ENCODE assay signal across 8 cellular contexts in the genomic region with DNA sequence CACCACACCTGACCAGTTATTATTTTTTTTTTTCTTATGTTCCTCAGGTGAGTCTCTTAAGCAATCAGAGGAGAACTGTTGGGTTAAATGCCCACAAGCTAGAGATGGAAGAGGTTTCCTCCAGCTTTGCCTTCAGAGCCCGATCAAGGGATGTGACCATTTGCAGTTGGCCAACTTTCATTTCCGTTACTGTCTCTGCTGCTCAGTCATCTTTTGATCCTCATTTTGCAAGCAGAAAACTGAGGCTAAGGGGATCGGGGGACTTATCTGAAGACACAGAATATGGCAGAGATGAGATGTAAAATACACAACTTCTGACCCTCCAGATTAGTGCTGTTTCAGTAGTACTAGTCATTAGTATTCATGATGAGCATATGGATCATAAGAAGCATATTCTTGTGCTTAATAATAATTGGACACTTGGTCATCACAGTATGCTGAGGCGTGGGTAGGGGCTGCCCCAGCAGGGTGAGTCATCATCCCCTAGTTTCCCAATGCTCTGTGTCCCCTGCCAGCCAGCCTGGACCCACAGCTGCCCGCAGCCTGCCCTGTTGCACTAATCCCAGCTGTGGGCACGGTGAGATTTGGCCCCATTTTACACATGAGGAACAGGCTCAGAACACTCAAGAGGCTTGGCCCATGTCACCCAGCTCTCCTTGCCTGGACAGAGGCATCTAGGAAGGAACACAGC.
DNase-seq lines count a peak whose midpoint lies in the region; ATAC-seq and TF ChIP-seq lines count a peak whose summit lies in the region.

No MANE protein-coding gene starts in this region.

- H3K4me1 Mint-ChIP-seq in CD4-positive, alpha-beta memory T cell, result peaks cover 0 to 5% (median 0%) of the 10 kb centered on the region in 4 donors
- H3K4me1 Mint-ChIP-seq in immature natural killer cell, result peaks cover 11 to 12% of the 10 kb centered on the region in 2 donors

- no peaks in the 10 kb centered on the region for H3K36me3 Mint-ChIP-seq in CD4-positive, alpha-beta memory T cell
- no peaks in the 10 kb centered on the region for H3K36me3 Mint-ChIP-seq in immature natural killer cell

- no peaks in the 10 kb centered on the region for H3K27me3 ChIP-seq in heart right ventricle
- H3K27me3 ChIP-seq in mucosa of rectum (ENCODE audit: control insufficient read depth in 2 of 2, insufficient read depth in 2 of 2, low read length in 2 of 2), result no peaks in the 10 kb centered on the region
- H3K27me3 ChIP-seq in aorta (ENCODE audit: control insufficient read depth in 1 of 2, insufficient read depth in 2 of 2, low read length in 1 of 2), result no peaks in the 10 kb centered on the region
- H3K27me3 ChIP-seq in CD4-positive, alpha-beta memory T cell (ENCODE audit: insufficient read depth, low read length), result no peaks in the 10 kb centered on the region

- H3K4me3 Mint-ChIP-seq in CD4-positive, alpha-beta memory T cell, result no peak overlapping the region
- no peak overlapping the region for H3K4me3 Mint-ChIP-seq in immature natural killer cell

- CTCF ChIA-PET in CD4-positive, alpha-beta memory T cell (lab: Charles Lee; ENCODE audit: partially characterized antibody), result no interaction called here

- H3K9ac ChIP-seq in mucosa of rectum (ENCODE audit: low read depth in 1 of 2, low read length in 2 of 2), result no peak overlapping the region

- H3K9me3 Mint-ChIP-seq in CD4-positive, alpha-beta memory T cell, result no peaks in the 10 kb centered on the region
- H3K9me3 Mint-ChIP-seq in immature natural killer cell, result no peaks in the 10 kb centered on the region

- peak overlapping the region in 5 of 10 donors; percentile 22 to 39 (median 26) for H3K4me3 ChIP-seq in heart right ventricle
- no peak overlapping the region for H3K4me3 ChIP-seq in mucosa of rectum (ENCODE audit: low read length in 2 of 2)
- no peak overlapping the region for H3K4me3 ChIP-seq in aorta (ENCODE audit: low read length in 2 of 2)
- no peak overlapping the region for H3K4me3 ChIP-seq in CD4-positive, alpha-beta memory T cell (ENCODE audit: low read length in 2 of 2)

- H3K4me1 ChIP-seq in heart right ventricle (peaks cover 6 to 54% (median 36%) of the 10 kb centered on the region in 9 donors), mucosa of rectum (ENCODE audit: control insufficient read depth in 2 of 2, insufficient read depth in 2 of 2, low read length in 2 of 2) (peaks cover 16 to 18% of the 10 kb centered on the region in 2 donors), aorta (ENCODE audit: control insufficient read depth in 1 of 2, insufficient read depth in 2 of 2, low read length in 2 of 2) (peaks cover 0 to 4% of the 10 kb centered on the region in 2 donors)
- H3K4me1 ChIP-seq in CD4-positive, alpha-beta memory T cell (ENCODE audit: insufficient read depth, low read length), result no peaks in the 10 kb centered on the region

- H3K9me3 ChIP-seq in heart right ventricle, result no peaks in the 10 kb centered on the region
- H3K9me3 ChIP-seq in mucosa of rectum (ENCODE audit: control insufficient read depth in 2 of 2, low read length in 2 of 2), result no peaks in the 10 kb centered on the region
- no peaks in the 10 kb centered on the region for H3K9me3 ChIP-seq in aorta (ENCODE audit: control insufficient read depth, low read length)
- no peaks in the 10 kb centered on the region for H3K9me3 ChIP-seq in CD4-positive, alpha-beta memory T cell (ENCODE audit: control insufficient read depth in 1 of 2, low read length in 2 of 2)

- TF ChIP-seq CTCF in heart right ventricle (IDR thresholded peaks at IDR 0.05), result no peak

- ATAC-seq in heart right ventricle (peak in 4 of 8 donors; percentile 3 to 63 (median 34)), Right ventricle myocardium inferior (no peak), aorta (ENCODE audit: low FRiP score) (peak; percentile 50)

- H3K27ac Mint-ChIP-seq in CD4-positive, alpha-beta memory T cell, result no peak overlapping the region
- no peak overlapping the region for H3K27ac Mint-ChIP-seq in immature natural killer cell

- peaks cover 0 to 4% of the 10 kb centered on the region in 2 donors for H3K27me3 Mint-ChIP-seq in CD4-positive, alpha-beta memory T cell
- peaks cover 1 to 2% (median 2%) of the 10 kb centered on the region in 3 donors for H3K27me3 Mint-ChIP-seq in immature natural killer cell (ENCODE audit: low read depth in 3 of 3)

- 62 to 68% methylated on average over 6 of the region's 6 CpGs for WGBS in heart right ventricle, 2 donors
- WGBS in aorta, 2 donors, result 40% methylated on average over 6 of the region's 6 CpGs

- DNase-seq in heart right ventricle (no peak), Right ventricle myocardium inferior (ENCODE audit: missing footprints) (no peak), caudate nucleus (lab: John Stamatoyannopoulos, UW) (peak in 1 of 61 donors; percentile 76), aorta (peak; percentile 87), immature natural killer cell (no peak)
- no peak for DNase-seq in CD4-positive, alpha-beta memory T cell
- no peak for DNase-seq in stimulated activated CD4-positive, alpha-beta T cell treated with anti-CD3 and anti-CD28 coated beads, Interleukin-2, amount 100 ng/mL, for 48 hours

- H3K27ac ChIP-seq in heart right ventricle (peak overlapping the region; percentile 53 to 95 (median 85)), caudate nucleus (ENCODE audit: low read depth, low read length) (peak overlapping the region; percentile 38), mucosa of rectum (ENCODE audit: low read depth in 2 of 2, low read length in 2 of 2) (peak overlapping the region; percentile 14 to 54), aorta (ENCODE audit: low read depth in 1 of 2, low read length in 2 of 2) (peak overlapping the region; percentile 10 to 79)
- H3K27ac ChIP-seq in CD4-positive, alpha-beta memory T cell (ENCODE audit: low read depth, low read length), result no peak overlapping the region

- POLR2A ChIA-PET in CD4-positive, alpha-beta memory T cell (lab: Charles Lee; ENCODE audit: partially characterized antibody), result no interaction called here

- peaks cover 0 to 11% (median 0%) of the 10 kb centered on the region in 9 donors for H3K36me3 ChIP-seq in heart right ventricle
- H3K36me3 ChIP-seq in mucosa of rectum (ENCODE audit: control insufficient read depth in 2 of 2, insufficient read depth in 2 of 2, low read length in 2 of 2), result no peaks in the 10 kb centered on the region
- H3K36me3 ChIP-seq in aorta (ENCODE audit: control insufficient read depth in 1 of 2, insufficient read depth in 2 of 2, low read length in 1 of 2), result peaks cover 0 to 2% of the 10 kb centered on the region in 2 donors
- H3K36me3 ChIP-seq in CD4-positive, alpha-beta memory T cell (ENCODE audit: insufficient read depth, low read length), result no peaks in the 10 kb centered on the region

- intact Hi-C loops in heart right ventricle (cut with DNase I) (loop anchor here in 2 of 10 donors (2.0 to 10.0 kb wide), 2 partner anchors 20 to 144 kb away; no protein-coding TSS in a partner anchor), Right ventricle myocardium inferior (cut with DNase I) (no loop called here), aorta (cut with DNase I) (loop anchor here in 1 of 2 donors (1.0 to 5.0 kb wide), 2 partner anchors 16 to 117 kb away; no protein-coding TSS in a partner anchor)
- intact Hi-C loops in CD4-positive, alpha-beta memory T cell (cut with micrococcal nuclease), result no loop called here

Comparison
In these comparisons a context has a peak if more than half of its experiments do, and no peak if none do; other contexts are left out.
1. DNase-seq: peak in aorta (2 of 2); none in heart right ventricle (0 of 2), Right ventricle myocardium inferior (single experiment), CD4-positive, alpha-beta memory T cell (0 of 5), stimulated activated CD4-positive, alpha-beta T cell treated with anti-CD3 and anti-CD28 coated beads, Interleukin-2, amount 100 ng/mL, for 48 hours (0 of 2) and immature natural killer cell (0 of 3).